In genomic region chr6:63510353-63510686, GRCh38 we compare ENCODE assay signal across 29 cellular contexts.
DNase-seq lines count a peak whose midpoint lies in the region; ATAC-seq and TF ChIP-seq lines count a peak whose summit lies in the region.
"Had no signal": no experiment of that assay in that cellular context is flagged by ENCODE, and none has a peak within 500 bp of the region (broad histone marks: within the 10 kb centered on the region; RNA-seq: fewer than 3 reads in every experiment).

No MANE protein-coding gene starts in this region.

- no TSS peak for BruUV-seq in MCF 10A (replicated peaks; lab: Mats Ljungman, UMichigan)

- 30% methylated on average over 2 of the region's 2 CpGs for WGBS in liver

- in situ Hi-C loops in gastrocnemius medialis (cut with MboI; ENCODE audit: low sequenced_read_pairs in 4 of 4) = no loop called here

- no peak overlapping the region for H3K4me3 ChIP-seq in breast epithelium
- H3K4me3 ChIP-seq in liver (ENCODE audit: low read depth in 1 of 3, low read length in 3 of 3) = no peak overlapping the region
- H3K4me3 ChIP-seq in gastrocnemius medialis = no peak overlapping the region
- H3K4me3 ChIP-seq: GM23248, heart left ventricle, lung, Peyer's patch, tibial nerve had no signal

- H3K27me3 ChIP-seq in breast epithelium (no peaks in the 10 kb centered on the region), liver (ENCODE audit: control insufficient read depth in 4 of 4, insufficient read depth in 4 of 4, low read length in 3 of 4) (no peaks in the 10 kb centered on the region), gastrocnemius medialis (no peaks in the 10 kb centered on the region)
- H3K27me3 ChIP-seq: heart left ventricle, Peyer's patch, tibial nerve had no signal

- H3K36me3 Mint-ChIP-seq in MCF 10A (ENCODE audit: insufficient read depth, unreplicated experiment) = no peaks in the 10 kb centered on the region
- H3K36me3 Mint-ChIP-seq: activated CD4-positive, alpha-beta memory T cell treated with anti-CD3 and anti-CD28 coated beads for 36 hours; CD14-positive monocyte had no signal

- POLR2A ChIA-PET in MCF 10A (lab: Yijun Ruan, JAX) = interaction anchor here (0.9 to 1.7 kb wide), 4 partner anchors 9 to 63 kb away, joined by 3 to 6 read pairs (median 5); no protein-coding TSS in a partner anchor

- H3K27ac ChIP-seq in breast epithelium (peak overlapping the region in 1 of 2 donors; percentile 44), liver (ENCODE audit: low read depth in 1 of 2, low read length in 2 of 2) (peak overlapping the region; percentile 96 to 99), gastrocnemius medialis (peak overlapping the region; percentile 24 to 59 (median 44))
- H3K27ac ChIP-seq: GM23248, parathyroid adenoma, tibial nerve had no signal

- no peak for ATAC-seq in gastrocnemius medialis
- ATAC-seq: effector memory CD8-positive, alpha-beta T cell; stimulated activated naive CD8-positive, alpha-beta T cell treated with anti-CD3 and anti-CD28 coated beads, Interleukin-15, amount 100 ng/mL, for 72 hours had no signal

- no peaks in the 10 kb centered on the region for H3K9me3 ChIP-seq in breast epithelium
- no peaks in the 10 kb centered on the region for H3K9me3 ChIP-seq in liver (ENCODE audit: control insufficient read depth in 4 of 4, low read length in 3 of 4)
- H3K9me3 ChIP-seq in gastrocnemius medialis = no peaks in the 10 kb centered on the region
- H3K9me3 ChIP-seq: Caco-2, heart left ventricle, Peyer's patch, tibial nerve had no signal

- H3K4me1 Mint-ChIP-seq in MCF 10A (ENCODE audit: insufficient read depth, unreplicated experiment) = peaks cover 9% of the 10 kb centered on the region
- H3K4me1 Mint-ChIP-seq: CD14-positive monocyte; stimulated activated naive CD8-positive, alpha-beta T cell treated with anti-CD3 and anti-CD28 coated beads, Interleukin-15, amount 100 ng/mL, for 72 hours had no signal

- H3K9me3 Mint-ChIP-seq in MCF 10A (ENCODE audit: unreplicated experiment) = no peaks in the 10 kb centered on the region
- H3K9me3 Mint-ChIP-seq: activated CD4-positive, alpha-beta memory T cell treated with anti-CD3 and anti-CD28 coated beads for 36 hours; effector memory CD8-positive, alpha-beta T cell; neural crest cell; stimulated activated naive CD8-positive, alpha-beta T cell treated with anti-CD3 and anti-CD28 coated beads, Interleukin-15, amount 100 ng/mL, for 72 hours had no signal

- H3K27me3 Mint-ChIP-seq in MCF 10A (ENCODE audit: insufficient read depth, unreplicated experiment) = no peaks in the 10 kb centered on the region

- no peak for TF ChIP-seq RAD21 in liver (IDR thresholded peaks at IDR 0.05)

- H3K9ac ChIP-seq in liver (ENCODE audit: low read depth in 1 of 2, low read length in 2 of 2) = peak overlapping the region in 1 of 2 donors; percentile 56
- H3K9ac ChIP-seq: GM23248, parathyroid adenoma had no signal

- intact Hi-C loops in MCF 10A (cut with micrococcal nuclease) = no loop called here
- intact Hi-C loops in breast epithelium (cut with DNase I; ENCODE audit: low total_unique reads) = no loop called here
- intact Hi-C loops in gastrocnemius medialis (cut with DNase I; ENCODE audit: low total_unique reads) = no loop called here

- no peaks in the 10 kb centered on the region for H3K4me1 ChIP-seq in breast epithelium
- peaks cover 7 to 39% (median 12%) of the 10 kb centered on the region in 4 donors for H3K4me1 ChIP-seq in liver (ENCODE audit: control insufficient read depth in 4 of 4, insufficient read depth in 4 of 4, low read length in 3 of 4)
- H3K4me1 ChIP-seq in gastrocnemius medialis = peaks cover 9 to 10% of the 10 kb centered on the region in 2 donors
- H3K4me1 ChIP-seq: parathyroid adenoma, tibial nerve had no signal

- peak overlapping the region; percentile 42 for H3K27ac Mint-ChIP-seq in MCF 10A (ENCODE audit: low read depth, unreplicated experiment)
- H3K27ac Mint-ChIP-seq: activated CD4-positive, alpha-beta memory T cell treated with anti-CD3 and anti-CD28 coated beads for 36 hours; CD14-positive monocyte; effector memory CD8-positive, alpha-beta T cell; stimulated activated naive CD8-positive, alpha-beta T cell treated with anti-CD3 and anti-CD28 coated beads, Interleukin-15, amount 100 ng/mL, for 72 hours had no signal

- H3K36me3 ChIP-seq in breast epithelium = no peaks in the 10 kb centered on the region
- no peaks in the 10 kb centered on the region for H3K36me3 ChIP-seq in liver (ENCODE audit: control insufficient read depth in 4 of 4, insufficient read depth in 3 of 4, low read depth in 1 of 4, low read length in 3 of 4)
- H3K36me3 ChIP-seq in gastrocnemius medialis = no peaks in the 10 kb centered on the region
- H3K36me3 ChIP-seq: heart left ventricle, Peyer's patch, tibial nerve had no signal

- DNase-seq in MCF 10A (ENCODE audit: unreplicated experiment) (no peak), breast epithelium (ENCODE audit: low spot score in 2 of 2) (no peak), gastrocnemius medialis (no peak), SHP77 treated with DMSO at 0.1 percent for 48 hours (lab: John Stamatoyannopoulos, UW) (no peak), HuH-7.5 (ENCODE audit: low spot score) (no peak), putamen (ENCODE audit: low spot score) (no peak), NCI-H1417 treated with DMSO at 0.1 percent for 48 hours (lab: John Stamatoyannopoulos, UW) (no peak)
- DNase-seq: activated CD4-positive, alpha-beta memory T cell treated with anti-CD3 and anti-CD28 coated beads for 36 hours; activated CD4-positive, alpha-beta T cell treated with anti-CD3 and anti-CD28 coated beads for 1 hour; activated CD8-positive, alpha-beta memory T cell treated with anti-CD3 and anti-CD28 coated beads, Interleukin-2, amount 50 U/mL, for 4 hours; activated naive CD4-positive, alpha-beta T cell treated with Interleukin-2 at 50 U/mL for 16 hours; central memory CD4-positive, alpha-beta T cell; effector memory CD8-positive, alpha-beta T cell; KBM-7; NCI-H2081 treated with DMSO at 0.1 percent for 48 hours; NCI-H748 treated with DMSO at 0.1 percent for 48 hours; SHP77; stimulated activated naive CD8-positive, alpha-beta T cell treated with anti-CD3 and anti-CD28 coated beads, Interleukin-15, amount 100 ng/mL, for 72 hours; SW 1271 had no signal

- CTCF ChIA-PET in MCF 10A (lab: Yijun Ruan, JAX) = interaction anchor here (1.2 kb wide), 2 partner anchors 9 to 63 kb away, joined by 3 to 5 read pairs; no protein-coding TSS in a partner anchor

- no peak overlapping the region for H3K4me3 Mint-ChIP-seq in MCF 10A (ENCODE audit: unreplicated experiment)
- H3K4me3 Mint-ChIP-seq: activated CD4-positive, alpha-beta memory T cell treated with anti-CD3 and anti-CD28 coated beads for 36 hours; CD14-positive monocyte; effector memory CD8-positive, alpha-beta T cell; neural crest cell; stimulated activated naive CD8-positive, alpha-beta T cell treated with anti-CD3 and anti-CD28 coated beads, Interleukin-15, amount 100 ng/mL, for 72 hours had no signal

- no peak for TF ChIP-seq CTCF in MCF 10A (IDR thresholded peaks at IDR 0.05; ENCODE audit: unreplicated experiment)
- TF ChIP-seq CTCF in breast epithelium (IDR thresholded peaks at IDR 0.05) = no peak
- TF ChIP-seq CTCF in liver (IDR thresholded peaks at IDR 0.05; ENCODE audit: low read depth, low read length, missing input control) = no peak
- TF ChIP-seq CTCF in gastrocnemius medialis (IDR thresholded peaks at IDR 0.05 in 4 of 5, conservative IDR thresholded peaks at IDR 0.05 in 1 of 5) = no peak

- TF ChIP-seq POLR2A in breast epithelium (IDR thresholded peaks at IDR 0.05) (no peak), gastrocnemius medialis (IDR thresholded peaks at IDR 0.05) (no peak)

TF ChIP-seq in liver, 16 proteins besides CTCF, POLR2A, EP300 and RAD21:
- TF ChIP-seq FOXA1 (IDR thresholded peaks at IDR 0.05) (no peak), YY1 (IDR thresholded peaks at IDR 0.05) (peak; percentile 35)
